Comparison of ENCODE assay signal across 10 cellular contexts in genomic region chr6:111663232-111663631, GRCh38. TPM values are rescaled to one million over a fixed set of nuclear protein-coding genes. Genes with fewer than 3 reads are reported as not detected.
DNase-seq lines count a peak whose midpoint lies in the region; TF ChIP-seq lines count a peak whose summit lies in the region.
"Had no signal": no experiment of that assay in that cellular context is flagged by ENCODE, and none has a peak within 500 bp of the region (broad histone marks: within the 10 kb centered on the region; RNA-seq: fewer than 3 reads in every experiment).

No MANE protein-coding gene starts in this region.

- peaks cover 0 to 33% of the 10 kb centered on the region in 2 experiments; a peak in 2 of 4 replicates for H3K4me1 ChIP-seq in SK-N-SH (ENCODE audit: control insufficient read depth in 1 of 2, insufficient read depth in 2 of 2, low read depth in 1 of 2, low read length in 1 of 2)
- H3K4me1 ChIP-seq in fibroblast of lung (ENCODE audit: control insufficient read depth, extremely low read depth, insufficient read depth, low read length): peaks cover 15% of the 10 kb centered on the region
- peaks cover 18% of the 10 kb centered on the region for H3K4me1 ChIP-seq in BE2C

- H3K36me3 ChIP-seq in SK-N-SH (replicated peaks in 1 of 2; ENCODE audit: control insufficient read depth in 1 of 2, insufficient read depth in 2 of 2, low read length in 1 of 2) (peaks cover 0 to 11% of the 10 kb centered on the region in 2 experiments), fibroblast of lung (ENCODE audit: control insufficient read depth, insufficient read depth, low read length) (no peaks in the 10 kb centered on the region), BE2C (peaks cover 8% of the 10 kb centered on the region)

- no peak overlapping the region for H3K4me3 ChIP-seq in SK-N-SH (ENCODE audit: low read depth in 2 of 2, low read length in 1 of 2)
- H3K4me3 ChIP-seq in fibroblast of lung (replicated peaks in 1 of 4; ENCODE audit: control extremely low read depth in 1 of 4, insufficient read depth in 1 of 4, low read depth in 3 of 4, low read length in 4 of 4): no peak overlapping the region
- no peak overlapping the region for H3K4me3 ChIP-seq in BE2C (ENCODE audit: low read depth, low read length)

- no peaks in the 10 kb centered on the region for H3K27me3 Mint-ChIP-seq in nephron progenitor cell (ENCODE audit: low read depth, poor library complexity)
- H3K27me3 Mint-ChIP-seq in activated T-helper 2 cell treated with anti-CD3 and anti-CD28 coated beads, Interferon-gamma antibody, Interleukin-2, Interleukin-4, amounts not matched to agents 10 μg/mL and 5 μg/mL and 100 μg/mL, durations not matched to agents 14 hours and 24 hours and 36 hours (ENCODE audit: low read depth): no peaks in the 10 kb centered on the region

- H2AFZ ChIP-seq in SK-N-SH (ENCODE audit: low read depth) (no peak overlapping the region), fibroblast of lung (ENCODE audit: low read length) (peak overlapping the region; percentile 1)

- peak overlapping the region in 1 of 2 experiments; percentile 86; a peak in 2 of 4 replicates for H3K27ac ChIP-seq in SK-N-SH (ENCODE audit: low read depth in 2 of 2, low read length in 1 of 2)
- H3K27ac ChIP-seq in fibroblast of lung (ENCODE audit: insufficient read depth, low read length): no peak overlapping the region

- WGBS in SK-N-SH (ENCODE audit: low lambda C conversion rate): 67% methylated on average over 6 of the region's 6 CpGs

- H3K9me2 ChIP-seq in SK-N-SH: no peaks in the 10 kb centered on the region

- DNase-seq in Ammon's horn (ENCODE audit: low spot score) (peak; percentile 59), SK-N-SH (peak; percentile 33), fibroblast of lung (ENCODE audit: low read depth in 2 of 2) (peak in 1 of 2 donors; percentile 8), nephron progenitor cell (no peak), COLO829 (ENCODE audit: low spot score) (no peak), BE2C (no peak), SHP77 (lab: John Stamatoyannopoulos, UW) (no peak)
- no peak for DNase-seq in activated T-helper 2 cell treated with anti-CD3 and anti-CD28 coated beads, Interferon-gamma antibody, Interleukin-2, Interleukin-4, amounts not matched to agents 10 μg/mL and 5 μg/mL and 100 μg/mL, durations not matched to agents 14 hours and 24 hours and 36 hours (ENCODE audit: low spot score)
- DNase-seq: NCI-H1694, SW 1271 had no signal

- peak overlapping the region; percentile 97 for H3K27ac Mint-ChIP-seq in nephron progenitor cell
- H3K27ac Mint-ChIP-seq in activated T-helper 2 cell treated with anti-CD3 and anti-CD28 coated beads, Interferon-gamma antibody, Interleukin-2, Interleukin-4, amounts not matched to agents 10 μg/mL and 5 μg/mL and 100 μg/mL, durations not matched to agents 14 hours and 24 hours and 36 hours: no peak overlapping the region

- H3K4me3 Mint-ChIP-seq in nephron progenitor cell: peak overlapping the region; percentile 75
- H3K4me3 Mint-ChIP-seq in activated T-helper 2 cell treated with anti-CD3 and anti-CD28 coated beads, Interferon-gamma antibody, Interleukin-2, Interleukin-4, amounts not matched to agents 10 μg/mL and 5 μg/mL and 100 μg/mL, durations not matched to agents 14 hours and 24 hours and 36 hours (ENCODE audit: low read depth): no peak overlapping the region

- H3K27me3 ChIP-seq in SK-N-SH (ENCODE audit: insufficient read depth) (no peaks in the 10 kb centered on the region), fibroblast of lung (ENCODE audit: control insufficient read depth, insufficient read depth, low read length) (no peaks in the 10 kb centered on the region), BE2C (no peaks in the 10 kb centered on the region)

- POLR2A ChIA-PET in SK-N-SH (lab: Yijun Ruan, JAX): no interaction called here

- H3K79me2 ChIP-seq in SK-N-SH (ENCODE audit: insufficient read depth) (no peaks in the 10 kb centered on the region), fibroblast of lung (ENCODE audit: control insufficient read depth, insufficient read depth, low read length) (no peaks in the 10 kb centered on the region)

- intact Hi-C loops in activated T-helper 2 cell treated with anti-CD3 and anti-CD28 coated beads, Interferon-gamma antibody, Interleukin-2, Interleukin-4, amounts not matched to agents 10 μg/mL and 5 μg/mL and 100 μg/mL, durations not matched to agents 14 hours and 24 hours and 36 hours (cut with micrococcal nuclease): no loop called here

- no peaks in the 10 kb centered on the region for H3K9me3 ChIP-seq in SK-N-SH
- H3K9me3 ChIP-seq in fibroblast of lung (ENCODE audit: control insufficient read depth, insufficient read depth, low read depth, low read length): no peaks in the 10 kb centered on the region
- H3K9me3 ChIP-seq in BE2C: no peaks in the 10 kb centered on the region

- H3K9ac ChIP-seq in SK-N-SH (no peak overlapping the region), fibroblast of lung (ENCODE audit: insufficient read depth, low read length) (no peak overlapping the region)

- H3K4me2 ChIP-seq in SK-N-SH (no peak overlapping the region), fibroblast of lung (ENCODE audit: extremely low read depth, insufficient read depth, low read length) (peak overlapping the region; percentile 59)

- no peaks in the 10 kb centered on the region for H3F3A ChIP-seq in SK-N-SH (replicated peaks; ENCODE audit: insufficient read depth)

- peaks cover 14% of the 10 kb centered on the region for H3K36me3 Mint-ChIP-seq in nephron progenitor cell (ENCODE audit: low read depth)
- H3K36me3 Mint-ChIP-seq in activated T-helper 2 cell treated with anti-CD3 and anti-CD28 coated beads, Interferon-gamma antibody, Interleukin-2, Interleukin-4, amounts not matched to agents 10 μg/mL and 5 μg/mL and 100 μg/mL, durations not matched to agents 14 hours and 24 hours and 36 hours (ENCODE audit: low read depth): peaks cover 50% of the 10 kb centered on the region

- CTCF ChIA-PET in SK-N-SH (lab: Yijun Ruan, JAX): interaction anchor here (0.9 to 1.3 kb wide), 3 partner anchors 25 to 380 kb away, joined by 3 to 4 read pairs (median 3); no protein-coding TSS in a partner anchor

- TF ChIP-seq CTCF in SK-N-SH (IDR thresholded peaks at IDR 0.05) (no peak), fibroblast of lung (conservative IDR thresholded peaks at IDR 0.05 in 1 of 2, IDR thresholded peaks at IDR 0.05 in 1 of 2; ENCODE audit: low read depth in 1 of 2, low read length in 2 of 2) (no peak), nephron progenitor cell (IDR thresholded peaks at IDR 0.05) (no peak), BE2C (IDR thresholded peaks at IDR 0.05; ENCODE audit: low read depth, low read length) (no peak)

- TF ChIP-seq EP300 in SK-N-SH (IDR thresholded peaks at IDR 0.05; ENCODE audit: borderline replicate concordance in 1 of 2, low read depth in 1 of 2, low read length in 1 of 2): no peak

- no peaks in the 10 kb centered on the region for H4K20me1 ChIP-seq in SK-N-SH (ENCODE audit: insufficient read depth)
- H4K20me1 ChIP-seq in fibroblast of lung (ENCODE audit: control insufficient read depth, extremely low read depth, insufficient read depth, low read length): no peaks in the 10 kb centered on the region

- H3K4me1 Mint-ChIP-seq in nephron progenitor cell: peaks cover 67% of the 10 kb centered on the region
- H3K4me1 Mint-ChIP-seq in activated T-helper 2 cell treated with anti-CD3 and anti-CD28 coated beads, Interferon-gamma antibody, Interleukin-2, Interleukin-4, amounts not matched to agents 10 μg/mL and 5 μg/mL and 100 μg/mL, durations not matched to agents 14 hours and 24 hours and 36 hours (ENCODE audit: low read depth): peaks cover 7% of the 10 kb centered on the region

- TF ChIP-seq RAD21 in SK-N-SH (IDR thresholded peaks at IDR 0.05; ENCODE audit: low read length): no peak

- H3K9me3 Mint-ChIP-seq in nephron progenitor cell: no peaks in the 10 kb centered on the region
- H3K9me3 Mint-ChIP-seq in activated T-helper 2 cell treated with anti-CD3 and anti-CD28 coated beads, Interferon-gamma antibody, Interleukin-2, Interleukin-4, amounts not matched to agents 10 μg/mL and 5 μg/mL and 100 μg/mL, durations not matched to agents 14 hours and 24 hours and 36 hours: no peaks in the 10 kb centered on the region

TF ChIP-seq in SK-N-SH, 30 proteins besides CTCF, POLR2A, EP300 and RAD21:
- TF ChIP-seq SMC3 (IDR thresholded peaks at IDR 0.05; ENCODE audit: low read depth, low read length) (no peak), TCF12 (IDR thresholded peaks at IDR 0.05) (no peak), MAX (IDR thresholded peaks at IDR 0.05; ENCODE audit: low read depth) (no peak), POLR2AphosphoS5 (IDR thresholded peaks at IDR 0.05; ENCODE audit: low read depth, low read length) (no peak)
- TF ChIP-seq, protein P1, sequence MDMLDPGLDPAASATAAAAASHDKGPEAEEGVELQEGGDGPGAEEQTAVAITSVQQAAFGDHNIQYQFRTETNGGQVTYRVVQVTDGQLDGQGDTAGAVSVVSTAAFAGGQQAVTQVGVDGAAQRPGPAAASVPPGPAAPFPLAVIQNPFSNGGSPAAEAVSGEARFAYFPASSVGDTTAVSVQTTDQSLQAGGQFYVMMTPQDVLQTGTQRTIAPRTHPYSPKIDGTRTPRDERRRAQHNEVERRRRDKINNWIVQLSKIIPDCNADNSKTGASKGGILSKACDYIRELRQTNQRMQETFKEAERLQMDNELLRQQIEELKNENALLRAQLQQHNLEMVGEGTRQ (IDR thresholded peaks at IDR 0.05; ENCODE audit: borderline replicate concordance, low read depth, low read length): no peak

RNA-seq across cellular contexts. Expression of gene TRAF3IP2, which starts 57.6 kb away (rescaled TPM):
- polyA plus RNA-seq in SK-N-SH (2012; rRNA removed) (5.5 and 5.6 TPM in 2 replicates), fibroblast of lung (21.6 and 26.9 TPM in 2 replicates)
- polyA plus RNA-seq in SK-N-SH (2012; cell fraction: cytosol; rRNA removed): 6.1 and 8.0 TPM in 2 replicates
- 4.3 and 6.7 TPM in 2 replicates for polyA plus RNA-seq in SK-N-SH (2012; cell fraction: nucleus; rRNA removed)
- 15.2 and 37.0 TPM in 2 replicates for total RNA-seq in fibroblast of lung
- polyA plus RNA-seq in fibroblast of lung (2012): 22.1 and 22.2 TPM in 2 replicates
- 76.9 and 77.1 TPM in 2 replicates for polyA minus RNA-seq in fibroblast of lung (ENCODE audit: low replicate concordance)
- total RNA-seq in activated T-helper 2 cell treated with anti-CD3 and anti-CD28 coated beads, Interferon-gamma antibody, Interleukin-2, Interleukin-4, amounts not matched to agents 10 μg/mL and 5 μg/mL and 100 μg/mL, durations not matched to agents 14 hours and 24 hours and 36 hours: 20.9 and 22.5 TPM in 2 replicates
- polyA plus RNA-seq in BE2C (2012; ENCODE audit: insufficient read depth, insufficient read length, low read depth): 71.3 TPM

Comparison
In these comparisons a context has a peak if more than half of its experiments do, and no peak if none do; other contexts are left out.
1. DNase-seq: peak in Ammon's horn (single experiment) and SK-N-SH (single experiment); none in nephron progenitor cell (single experiment), activated T-helper 2 cell treated with anti-CD3 and anti-CD28 coated beads, Interferon-gamma antibody, Interleukin-2, Interleukin-4, amounts not matched to agents 10 μg/mL and 5 μg/mL and 100 μg/mL, durations not matched to agents 14 hours and 24 hours and 36 hours (single experiment), COLO829 (single experiment), BE2C (single experiment) and SHP77 (0 of 2).